Comparison of ENCODE assay signal across 8 cellular contexts in the genomic region with DNA sequence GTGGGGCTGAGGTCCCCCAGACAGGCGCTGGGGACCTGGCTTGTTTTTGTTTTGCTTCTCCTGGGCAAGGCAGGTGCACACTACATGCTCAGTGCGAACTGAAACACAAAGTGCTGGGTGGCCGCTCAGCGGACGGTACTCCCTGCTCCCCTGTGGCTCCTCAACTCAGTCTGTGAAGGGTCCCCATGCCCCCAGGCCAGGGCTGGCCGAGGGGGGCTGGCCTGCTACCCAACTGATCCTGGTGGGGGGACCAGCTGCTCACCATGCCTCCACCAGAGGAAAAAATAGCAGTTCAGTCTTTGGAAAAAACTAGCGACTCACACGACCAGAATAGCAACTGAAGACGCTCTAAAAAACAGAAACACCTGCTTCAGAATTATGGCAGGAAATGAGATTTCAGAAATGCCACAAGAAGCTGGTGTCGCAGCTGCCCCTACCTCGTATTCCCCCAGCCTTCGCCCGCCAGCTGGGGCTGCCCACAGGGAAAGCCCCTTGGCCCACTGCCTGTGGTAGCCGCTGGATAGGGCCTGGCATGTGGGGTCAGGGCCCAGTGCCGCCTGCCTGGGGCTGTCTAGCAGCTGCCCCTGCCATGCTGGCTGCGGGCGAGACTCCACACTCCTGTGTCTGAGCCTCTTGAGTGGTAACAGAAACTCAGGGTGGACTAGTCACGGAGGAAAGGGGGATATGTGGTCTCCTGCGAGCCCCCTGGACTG. TPM values are rescaled to one million over a fixed set of nuclear protein-coding genes. Genes with fewer than 3 reads are reported as not detected.
A peak's percentile ranks its signal among the peaks of the same experiment; 100 is the strongest.
DNase-seq lines count a peak whose midpoint lies in the region; ATAC-seq and FAIRE-seq lines count a peak whose summit lies in the region.

No MANE protein-coding gene starts in this region.

- ATAC-seq in GM18868 (IDR thresholded peaks at IDR 0.05; ENCODE audit: unreplicated experiment) (peak; percentile 65), HG02938 (IDR thresholded peaks at IDR 0.05; ENCODE audit: unreplicated experiment) (peak; percentile 73), left colon (peak; percentile 36)

- no peak for FAIRE-seq in HTR-8/SVneo (lab: Jason Lieb, UNC)

- intact Hi-C loops in left colon (cut with DNase I, micrococcal nuclease), result no loop called here

- DNase-seq in T-helper 9 cell (peak; percentile 15), left colon (peak; percentile 49 to 50), GM03348 (ENCODE audit: low spot score) (no peak), AG08396 (ENCODE audit: low spot score) (no peak), HuH-7.5 (ENCODE audit: low spot score) (no peak), HTR-8/SVneo (ENCODE audit: insufficient read length, low spot score) (no peak)

RNA-seq across cellular contexts. Expression of a gene that starts 43.7 kb away (rescaled TPM):
- 10 to 100 TPM; 20.5 to 26.7 TPM for total RNA-seq in left colon

Comparison
In these comparisons a context has a peak if more than half of its experiments do, and no peak if none do; other contexts are left out.
1. DNase-seq: peak in T-helper 9 cell (single experiment) and left colon (2 of 2); none in GM03348 (single experiment), AG08396 (single experiment), HuH-7.5 (single experiment) and HTR-8/SVneo (single experiment).
2. Peak in every context shown above with its lines, with median percentiles within 50 percentile points of each other: ATAC-seq.